Comparison of ENCODE assay signal across 12 cellular contexts in the genomic region with DNA sequence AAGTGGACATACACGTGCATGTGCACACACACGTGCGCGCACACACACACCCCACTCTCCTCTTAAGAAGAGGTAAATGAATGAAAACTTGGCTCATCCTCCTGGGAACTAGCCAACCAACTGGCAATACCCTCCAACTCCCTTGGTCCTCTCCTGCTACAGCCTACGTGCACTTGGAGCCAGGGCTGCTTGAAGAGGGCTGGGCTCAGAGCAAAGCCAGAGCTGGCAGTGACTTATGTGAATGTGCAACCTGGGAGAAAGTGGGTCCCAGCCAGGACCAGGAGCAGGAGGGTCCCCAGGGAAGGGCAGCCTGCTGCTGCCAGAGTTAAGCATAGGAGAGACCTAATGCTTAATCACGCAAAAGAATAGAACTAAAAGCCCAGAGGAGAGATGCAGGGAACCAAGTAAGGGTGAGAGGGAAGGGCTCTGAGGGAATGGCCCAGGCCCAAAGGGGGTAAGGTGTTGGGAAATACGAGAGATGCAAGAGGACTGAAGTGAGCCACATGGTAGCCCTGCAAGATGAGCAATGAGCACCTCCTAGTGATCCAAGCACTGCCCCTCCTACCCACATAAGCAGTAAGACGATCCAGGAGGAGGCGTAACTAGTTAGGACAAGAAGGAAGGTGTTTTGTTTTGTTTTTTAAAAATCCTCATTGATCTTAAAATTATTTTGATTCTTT.
A peak's percentile ranks its signal among the peaks of the same experiment; 100 is the strongest.
DNase-seq lines count a peak whose midpoint lies in the region; ATAC-seq, FAIRE-seq and TF ChIP-seq lines count a peak whose summit lies in the region.
"Had no signal": no experiment of that assay in that cellular context is flagged by ENCODE, and none has a peak within 500 bp of the region (broad histone marks: within the 10 kb centered on the region; RNA-seq: fewer than 3 reads in every experiment).

No MANE protein-coding gene starts in this region.

- no peaks in the 10 kb centered on the region for H3K9me3 Mint-ChIP-seq in nephron
- H3K9me3 Mint-ChIP-seq: activated CD4-positive, alpha-beta memory T cell treated with anti-CD3 and anti-CD28 coated beads, Interleukin-2, amount 10 ng/mL, durations not matched to agents 7 days and 5 days; central memory CD8-positive, alpha-beta T cell had no signal

- no peak overlapping the region for H3K4me3 ChIP-seq in choroid plexus epithelial cell (ENCODE audit: low read depth, low read length)

- ATAC-seq in GM18519 (IDR thresholded peaks at IDR 0.05; ENCODE audit: low FRiP score, unreplicated experiment): no peak

- H3K4me3 Mint-ChIP-seq in nephron: no peak overlapping the region
- H3K4me3 Mint-ChIP-seq: activated CD4-positive, alpha-beta memory T cell treated with anti-CD3 and anti-CD28 coated beads, Interleukin-2, amount 10 ng/mL, durations not matched to agents 7 days and 5 days; central memory CD8-positive, alpha-beta T cell had no signal

- FAIRE-seq in D721Med (lab: Jason Lieb, UNC): no peak

- peak; percentile 49 for TF ChIP-seq CTCF in D721Med (IDR thresholded peaks at IDR 0.05; ENCODE audit: insufficient read depth, missing control alignments)
- TF ChIP-seq CTCF in choroid plexus epithelial cell (conservative IDR thresholded peaks at IDR 0.05; ENCODE audit: low read depth, low read length): peak; percentile 14
- TF ChIP-seq CTCF in nephron (IDR thresholded peaks at IDR 0.05; ENCODE audit: unreplicated experiment in 3 of 3): no peak

- peak overlapping the region in 2 of 3 experiments; percentile 6 to 23 for H3K27ac Mint-ChIP-seq in nephron
- H3K27ac Mint-ChIP-seq: activated CD4-positive, alpha-beta memory T cell treated with anti-CD3 and anti-CD28 coated beads, Interleukin-2, amount 10 ng/mL, durations not matched to agents 7 days and 5 days had no signal

- DNase-seq in D721Med (ENCODE audit: insufficient read length, low spot score): no peak
- peak; percentile 26 for DNase-seq in NCI-H2029 (lab: John Stamatoyannopoulos, UW)
- DNase-seq in choroid plexus epithelial cell (ENCODE audit: low read depth): no peak
- DNase-seq in KBM-7: no peak
- no peak for DNase-seq in NCI-H1694 (lab: John Stamatoyannopoulos, UW)
- no peak for DNase-seq in AG08395 (ENCODE audit: low spot score)
- DNase-seq: activated CD4-positive, alpha-beta memory T cell treated with anti-CD3 and anti-CD28 coated beads, Interleukin-2, amount 10 ng/mL, durations not matched to agents 7 days and 5 days; Karpas-422; occipital lobe had no signal

- peaks cover 3% of the 10 kb centered on the region for H3K27me3 Mint-ChIP-seq in nephron (ENCODE audit: low read depth)
- H3K27me3 Mint-ChIP-seq: activated CD4-positive, alpha-beta memory T cell treated with anti-CD3 and anti-CD28 coated beads, Interleukin-2, amount 10 ng/mL, durations not matched to agents 7 days and 5 days; central memory CD8-positive, alpha-beta T cell had no signal

- H3K4me1 Mint-ChIP-seq in nephron: peaks cover 31% of the 10 kb centered on the region

- peaks cover 35% of the 10 kb centered on the region for H3K36me3 Mint-ChIP-seq in nephron (ENCODE audit: low read depth)

- in situ Hi-C loops in KBM-7 (cut with MboI; ENCODE audit: low pct_unique_long_range_greater_than_20kb, low sequenced_read_pairs): no loop called here

Comparison
In these comparisons a context has a peak if more than half of its experiments do, and no peak if none do; other contexts are left out.
1. CTCF ChIP-seq: peak in D721Med (single experiment) and choroid plexus epithelial cell (single experiment); none in nephron (0 of 3).